35 cellular contexts compared by ENCODE assay signal in genomic region chr1:46647611-46648010, GRCh38. TPM values are rescaled to one million over a fixed set of nuclear protein-coding genes. Genes with fewer than 3 reads are reported as not detected.
"Had no signal": no experiment of that assay in that cellular context is flagged by ENCODE, and none has a peak within 500 bp of the region (broad histone marks: within the 10 kb centered on the region; RNA-seq: fewer than 3 reads in every experiment).

No MANE protein-coding gene starts in this region.

- H3K4me3 ChIP-seq: ascending aorta, breast epithelium, cardiac muscle cell, colonic mucosa, esophagus squamous epithelium, gastroesophageal sphincter, heart right ventricle, hepatocyte had no signal

- H3K27ac ChIP-seq: ascending aorta, breast epithelium, cardiac muscle cell, colonic mucosa, epithelial cell of prostate, esophagus squamous epithelium, gastroesophageal sphincter, heart right ventricle, hepatocyte, WERI-Rb-1 had no signal

- H3K36me3 ChIP-seq: breast epithelium, colonic mucosa had no signal

- H3K27ac Mint-ChIP-seq: activated B cell treated with CpG ODN at 0.5 μM for 24 hours; activated CD4-positive, alpha-beta memory T cell treated with anti-CD3 and anti-CD28 coated beads for 36 hours; activated CD4-positive, alpha-beta T cell treated with anti-CD3 and anti-CD28 coated beads, Interleukin-2, amount 10 ng/mL, durations not matched to agents 7 days and 5 days; activated CD8-positive, alpha-beta memory T cell treated with anti-CD3 and anti-CD28 coated beads, Interleukin-2, amount 10 ng/mL, durations not matched to agents 7 days and 5 days; activated CD8-positive, alpha-beta T cell treated with anti-CD3 and anti-CD28 coated beads, Interleukin-2, amount 10 ng/mL, durations not matched to agents 7 days and 5 days; activated naive CD4-positive, alpha-beta T cell treated with anti-CD3 and anti-CD28 coated beads for 36 hours; activated naive CD8-positive, alpha-beta T cell; brain; T-cell; T-helper 1 cell treated with Interleukin-12 subunit alpha and Interleukin-12 subunit beta and Interleukin-4 antibody, amounts not matched to agents 30 μg/mL and 1 μg/mL, for 36 hours had no signal

- DNase-seq: activated B cell treated with CpG ODN at 0.5 μM for 24 hours; activated CD4-positive, alpha-beta memory T cell treated with anti-CD3 and anti-CD28 coated beads for 36 hours; activated CD4-positive, alpha-beta T cell treated with anti-CD3 and anti-CD28 coated beads, Interleukin-2, amount 10 ng/mL, durations not matched to agents 7 days and 5 days; activated CD8-positive, alpha-beta memory T cell treated with anti-CD3 and anti-CD28 coated beads, Interleukin-2, amount 10 ng/mL, durations not matched to agents 7 days and 5 days; activated CD8-positive, alpha-beta memory T cell treated with anti-CD3 and anti-CD28 coated beads, Interleukin-2, amount 50 U/mL, for 4 hours; activated CD8-positive, alpha-beta T cell treated with anti-CD3 and anti-CD28 coated beads, Interleukin-2, amount 10 ng/mL, durations not matched to agents 7 days and 5 days; activated naive CD4-positive, alpha-beta T cell treated with anti-CD3 and anti-CD28 coated beads for 36 hours; activated T-cell treated with anti-CD3 and anti-CD28 coated beads, Interleukin-2, amount 50 U/mL, for 1 hour; activated T-cell treated with anti-CD3 and anti-CD28 coated beads, Interleukin-2, amount 50 U/mL, for 48 hours; central memory CD4-positive, alpha-beta T cell; cerebellar nuclear complex; effector CD8-positive, alpha-beta T cell; esophagus squamous epithelium; heart right ventricle; SW 1271; T-cell; T1000; WERI-Rb-1 had no signal

- ATAC-seq: activated CD8-positive, alpha-beta memory T cell treated with anti-CD3 and anti-CD28 coated beads, Interleukin-2, amount 10 ng/mL, durations not matched to agents 7 days and 5 days; activated CD8-positive, alpha-beta T cell treated with anti-CD3 and anti-CD28 coated beads, Interleukin-2, amount 10 ng/mL, durations not matched to agents 7 days and 5 days; gastroesophageal sphincter; heart right ventricle; T-cell had no signal

- H3K4me1 Mint-ChIP-seq: activated B cell treated with CpG ODN at 0.5 μM for 24 hours; activated CD4-positive, alpha-beta T cell treated with anti-CD3 and anti-CD28 coated beads, Interleukin-2, amount 10 ng/mL, durations not matched to agents 7 days and 5 days; T-cell had no signal

- H3K4me1 ChIP-seq: breast epithelium had no signal

- H3K4me3 Mint-ChIP-seq: activated B cell treated with CpG ODN at 0.5 μM for 24 hours; activated CD4-positive, alpha-beta memory T cell treated with anti-CD3 and anti-CD28 coated beads for 36 hours; activated CD4-positive, alpha-beta T cell treated with anti-CD3 and anti-CD28 coated beads, Interleukin-2, amount 10 ng/mL, durations not matched to agents 7 days and 5 days; activated CD8-positive, alpha-beta memory T cell treated with anti-CD3 and anti-CD28 coated beads, Interleukin-2, amount 10 ng/mL, durations not matched to agents 7 days and 5 days; activated CD8-positive, alpha-beta T cell treated with anti-CD3 and anti-CD28 coated beads, Interleukin-2, amount 10 ng/mL, durations not matched to agents 7 days and 5 days; activated naive CD4-positive, alpha-beta T cell treated with anti-CD3 and anti-CD28 coated beads for 36 hours; activated naive CD8-positive, alpha-beta T cell; activated T-helper 1 cell treated with anti-CD3 and anti-CD28 coated beads, Interleukin-12 subunit alpha, Interleukin-12 subunit beta, Interleukin-2, Interleukin-4 antibody, amounts not matched to agents 30 ng/mL and 10 ng/mL and 1 ng/mL, durations not matched to agents 14 hours and 24 hours and 36 hours; brain; T-cell; T-helper 1 cell treated with Interleukin-12 subunit alpha and Interleukin-12 subunit beta and Interleukin-4 antibody, amounts not matched to agents 30 μg/mL and 1 μg/mL, for 36 hours had no signal

- H3K9me3 ChIP-seq: ascending aorta, colonic mucosa had no signal

- H3K27me3 Mint-ChIP-seq: activated B cell treated with CpG ODN at 0.5 μM for 24 hours; activated CD4-positive, alpha-beta memory T cell treated with anti-CD3 and anti-CD28 coated beads for 36 hours; activated CD4-positive, alpha-beta T cell treated with anti-CD3 and anti-CD28 coated beads, Interleukin-2, amount 10 ng/mL, durations not matched to agents 7 days and 5 days; activated CD8-positive, alpha-beta memory T cell treated with anti-CD3 and anti-CD28 coated beads, Interleukin-2, amount 10 ng/mL, durations not matched to agents 7 days and 5 days; activated naive CD8-positive, alpha-beta T cell; brain; T-cell had no signal

RNA-seq across cellular contexts. Expression of gene TEX38, which starts 24.0 kb away (rescaled TPM):
- total RNA-seq: activated B cell treated with CpG ODN at 0.5 μM for 24 hours; activated CD4-positive, alpha-beta T cell treated with anti-CD3 and anti-CD28 coated beads, Interleukin-2, amount 10 ng/mL, durations not matched to agents 7 days and 5 days; activated CD8-positive, alpha-beta memory T cell treated with anti-CD3 and anti-CD28 coated beads for 36 hours; activated CD8-positive, alpha-beta memory T cell treated with anti-CD3 and anti-CD28 coated beads, Interleukin-2, amount 10 ng/mL, durations not matched to agents 7 days and 5 days; activated CD8-positive, alpha-beta T cell treated with anti-CD3 and anti-CD28 coated beads, Interleukin-2, amount 10 ng/mL, durations not matched to agents 7 days and 5 days; activated naive CD4-positive, alpha-beta T cell treated with anti-CD3 and anti-CD28 coated beads for 36 hours; ascending aorta; breast epithelium; colonic mucosa; dermis microvascular lymphatic vessel endothelial cell; endothelial cell of umbilical vein; esophagus squamous epithelium; fibroblast of lung; glomerular endothelial cell; heart right ventricle; hepatocyte; T-cell; T-helper 2 cell treated with Interferon-gamma antibody and Interleukin-4, amounts not matched to agents 100 ng/mL and 5 ng/mL, for 36 hours had no signal
